In genomic region chr18:63562284-63562683, GRCh38 we compare ENCODE assay signal across 16 cellular contexts. TPM values are rescaled to one million over a fixed set of nuclear protein-coding genes. Genes with fewer than 3 reads are reported as not detected.
DNase-seq lines count a peak whose midpoint lies in the region; ATAC-seq and TF ChIP-seq lines count a peak whose summit lies in the region.
"Had no signal": no experiment of that assay in that cellular context is flagged by ENCODE, and none has a peak within 500 bp of the region (broad histone marks: within the 10 kb centered on the region; RNA-seq: fewer than 3 reads in every experiment).

No MANE protein-coding gene starts in this region.

- H2AFZ ChIP-seq in SK-N-SH (ENCODE audit: low read depth): no peak overlapping the region

- no peak overlapping the region for H3K4me3 ChIP-seq in left lung
- H3K4me3 ChIP-seq in SK-N-SH (ENCODE audit: low read depth in 2 of 2, low read length in 1 of 2): no peak overlapping the region

- ATAC-seq in GM18505 (IDR thresholded peaks at IDR 0.05; ENCODE audit: unreplicated experiment): peak; percentile 82
- ATAC-seq in GM21360 (IDR thresholded peaks at IDR 0.05; ENCODE audit: unreplicated experiment): peak; percentile 90
- peak; percentile 65 for ATAC-seq in HG02973 (IDR thresholded peaks at IDR 0.05; ENCODE audit: unreplicated experiment)
- ATAC-seq in left lung: no peak
- ATAC-seq: activated CD8-positive, alpha-beta memory T cell treated with anti-CD3 and anti-CD28 coated beads, Interleukin-2, amount 10 ng/mL, durations not matched to agents 7 days and 5 days had no signal

- no peaks in the 10 kb centered on the region for H3K9me2 ChIP-seq in SK-N-SH

- H3K9ac ChIP-seq in SK-N-SH: no peak overlapping the region

- no peak for TF ChIP-seq POLR2A in GM18505 (IDR thresholded peaks at IDR 0.05; ENCODE audit: borderline replicate concordance, extremely low read depth, insufficient read depth, insufficient read length)

- no peaks in the 10 kb centered on the region for H3F3A ChIP-seq in SK-N-SH (replicated peaks; ENCODE audit: insufficient read depth)

- H4K20me1 ChIP-seq in SK-N-SH (ENCODE audit: insufficient read depth): no peaks in the 10 kb centered on the region

- POLR2A ChIA-PET in SK-N-SH (lab: Yijun Ruan, JAX): no interaction called here

- no peaks in the 10 kb centered on the region for H3K4me1 ChIP-seq in left lung
- H3K4me1 ChIP-seq in SK-N-SH (ENCODE audit: control insufficient read depth in 1 of 2, insufficient read depth in 2 of 2, low read depth in 1 of 2, low read length in 1 of 2): no peaks in the 10 kb centered on the region

- CTCF ChIA-PET in SK-N-SH (lab: Yijun Ruan, JAX): interaction anchor here (1.3 to 2.4 kb wide), 2 partner anchors 16 to 44 kb away, joined by 7 to 9 read pairs; no protein-coding TSS in a partner anchor

- no peaks in the 10 kb centered on the region for H3K27me3 ChIP-seq in left lung
- peaks cover 9% of the 10 kb centered on the region; the same call in 1 of the 2 replicates for H3K27me3 ChIP-seq in SK-N-SH (ENCODE audit: insufficient read depth)

- H3K79me2 ChIP-seq in SK-N-SH (ENCODE audit: insufficient read depth): no peaks in the 10 kb centered on the region

- intact Hi-C loops in left lung (cut with DNase I): no loop called here

- H3K27ac ChIP-seq in left lung (no peak overlapping the region), SK-N-SH (ENCODE audit: low read depth in 2 of 2, low read length in 1 of 2) (no peak overlapping the region)

- peak; percentile 38 for DNase-seq in NAMALWA (ENCODE audit: low spot score)
- DNase-seq in left lung: no peak
- no peak for DNase-seq in SK-N-SH
- no peak for DNase-seq in NCI-H146 treated with DMSO at 0.1 percent for 48 hours (lab: John Stamatoyannopoulos, UW; ENCODE audit: unreplicated experiment)
- DNase-seq in DMS114 treated with DMSO at 0.1 percent for 48 hours (lab: John Stamatoyannopoulos, UW; ENCODE audit: unreplicated experiment): no peak
- DNase-seq: activated CD8-positive, alpha-beta memory T cell treated with anti-CD3 and anti-CD28 coated beads, Interleukin-2, amount 10 ng/mL, durations not matched to agents 7 days and 5 days; AML-193; NCI-H226; posterior cingulate gyrus; stimulated activated CD4-positive, alpha-beta T cell treated with anti-CD3 and anti-CD28 coated beads, Interleukin-2, amount 100 ng/mL, for 24 hours; stimulated activated naive CD4-positive, alpha-beta T cell had no signal

- no peak for TF ChIP-seq EP300 in SK-N-SH (IDR thresholded peaks at IDR 0.05; ENCODE audit: borderline replicate concordance in 1 of 2, low read depth in 1 of 2, low read length in 1 of 2)

- H3K36me3 ChIP-seq in left lung (no peaks in the 10 kb centered on the region), SK-N-SH (replicated peaks in 1 of 2; ENCODE audit: control insufficient read depth in 1 of 2, insufficient read depth in 2 of 2, low read length in 1 of 2) (no peaks in the 10 kb centered on the region)

- 5% methylated on average over 4 of the region's 4 CpGs for WGBS in SK-N-SH (ENCODE audit: low lambda C conversion rate)

- no peaks in the 10 kb centered on the region for H3K9me3 ChIP-seq in left lung
- H3K9me3 ChIP-seq in SK-N-SH: no peaks in the 10 kb centered on the region

- H3K4me2 ChIP-seq in SK-N-SH: no peak overlapping the region

- no peak for TF ChIP-seq RAD21 in SK-N-SH (IDR thresholded peaks at IDR 0.05; ENCODE audit: low read length)

- TF ChIP-seq CTCF in left lung (IDR thresholded peaks at IDR 0.05) (no peak), SK-N-SH (IDR thresholded peaks at IDR 0.05) (no peak)

TF ChIP-seq in SK-N-SH, 30 proteins besides CTCF, POLR2A, EP300 and RAD21:
- TF ChIP-seq MXI1 (IDR thresholded peaks at IDR 0.05; ENCODE audit: low read depth, low read length) (no peak), PBX3 (IDR thresholded peaks at IDR 0.05) (no peak), SIN3A (IDR thresholded peaks at IDR 0.05; ENCODE audit: borderline replicate concordance, low read depth, low read length) (no peak)
- TF ChIP-seq, protein P1, sequence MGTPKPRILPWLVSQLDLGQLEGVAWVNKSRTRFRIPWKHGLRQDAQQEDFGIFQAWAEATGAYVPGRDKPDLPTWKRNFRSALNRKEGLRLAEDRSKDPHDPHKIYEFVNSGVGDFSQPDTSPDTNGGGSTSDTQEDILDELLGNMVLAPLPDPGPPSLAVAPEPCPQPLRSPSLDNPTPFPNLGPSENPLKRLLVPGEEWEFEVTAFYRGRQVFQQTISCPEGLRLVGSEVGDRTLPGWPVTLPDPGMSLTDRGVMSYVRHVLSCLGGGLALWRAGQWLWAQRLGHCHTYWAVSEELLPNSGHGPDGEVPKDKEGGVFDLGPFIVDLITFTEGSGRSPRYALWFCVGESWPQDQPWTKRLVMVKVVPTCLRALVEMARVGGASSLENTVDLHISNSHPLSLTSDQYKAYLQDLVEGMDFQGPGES (IDR thresholded peaks at IDR 0.05; ENCODE audit: low read depth, low read length): no peak
TF ChIP-seq in SK-N-SH: peak in this region for 0.

RNA-seq across cellular contexts. Expression of gene SERPINB12, which starts 20.1 kb away (rescaled TPM):
- not detected for total RNA-seq in left lung
- polyA plus RNA-seq in SK-N-SH (2012; rRNA removed): not detected in 2 replicates
- polyA plus RNA-seq in SK-N-SH (2012; cell fraction: cytosol; rRNA removed): not detected in 2 replicates
- polyA plus RNA-seq in SK-N-SH (2012; cell fraction: nucleus; rRNA removed): not detected in 2 replicates
- total RNA-seq: activated CD8-positive, alpha-beta memory T cell treated with anti-CD3 and anti-CD28 coated beads, Interleukin-2, amount 10 ng/mL, durations not matched to agents 7 days and 5 days; Daoy; fibroblast of lung had no signal

RNA-seq across cellular contexts. Expression of gene SERPINB13, which starts 24.9 kb away (rescaled TPM):
- total RNA-seq in left lung: not detected
- polyA plus RNA-seq in SK-N-SH (2012; rRNA removed): not detected in 2 replicates
- polyA plus RNA-seq in SK-N-SH (2012; cell fraction: cytosol; rRNA removed): not detected in 2 replicates
- polyA plus RNA-seq in SK-N-SH (2012; cell fraction: nucleus; rRNA removed): not detected in 2 replicates
- total RNA-seq: activated CD8-positive, alpha-beta memory T cell treated with anti-CD3 and anti-CD28 coated beads, Interleukin-2, amount 10 ng/mL, durations not matched to agents 7 days and 5 days; Daoy; fibroblast of lung had no signal
- polyA plus RNA-seq: fibroblast of lung had no signal
